Comparison of ENCODE assay signal across 9 cellular contexts in genomic region chr11:64520013-64520412, GRCh38. TPM values are rescaled to one million over a fixed set of nuclear protein-coding genes. Genes with fewer than 3 reads are reported as not detected.
"Had no signal": no experiment of that assay in that cellular context is flagged by ENCODE, and none has a peak within 500 bp of the region (broad histone marks: within the 10 kb centered on the region; RNA-seq: fewer than 3 reads in every experiment).

No MANE protein-coding gene starts in this region.

- FAIRE-seq: HTR-8/SVneo, K562 had no signal

- DNase-seq: IMR-90, KBM-7, KG1 had no signal

- ATAC-seq: K562 had no signal

- H3K4me3 ChIP-seq: K562 had no signal

- H3K27ac ChIP-seq: HL-60, KMS-11 had no signal

- H3K4me2 ChIP-seq: KMS-11 had no signal

- H3K9ac ChIP-seq: KMS-11 had no signal

RNA-seq across cellular contexts. Expression of gene SLC22A11, which starts 35.7 kb away (rescaled TPM):
- total RNA-seq: HT1080, IMR-90, K562 had no signal
- polyA plus RNA-seq: IgD-negative memory B cell, IMR-90 had no signal
